In genomic region chr10:119211176-119211575, GRCh38 we compare ENCODE assay signal across 10 cellular contexts. TPM values are rescaled to one million over a fixed set of nuclear protein-coding genes. Genes with fewer than 3 reads are reported as not detected.
A peak's percentile ranks its signal among the peaks of the same experiment; 100 is the strongest.
DNase-seq lines count a peak whose midpoint lies in the region; ATAC-seq and TF ChIP-seq lines count a peak whose summit lies in the region.
"Had no signal": no experiment of that assay in that cellular context is flagged by ENCODE, and none has a peak within 500 bp of the region (broad histone marks: within the 10 kb centered on the region; RNA-seq: fewer than 3 reads in every experiment).

No MANE protein-coding gene starts in this region.

- H3K4me3 ChIP-seq in esophagus squamous epithelium (peak overlapping the region in 1 of 4 donors; percentile 3), psoas muscle (no peak overlapping the region), lower leg skin (ENCODE audit: low read depth, poor library complexity, severe bottlenecking) (no peak overlapping the region)

- H3K27ac Mint-ChIP-seq in T-helper 2 cell treated with Interferon-gamma antibody and Interleukin-4, amounts not matched to agents 5 μg/mL and 100 μg/mL, for 36 hours, result peak overlapping the region; percentile 96

- 64 to 67% methylated on average over 3 of the region's 3 CpGs for WGBS in esophagus squamous epithelium, 2 donors
- 79 to 86% (median 81%) methylated on average over 3 of the region's 3 CpGs for WGBS in psoas muscle, 3 donors
- WGBS in lower leg skin, 2 donors, result 77 to 85% methylated on average over 3 of the region's 3 CpGs

- H3K27ac ChIP-seq in esophagus squamous epithelium (peak overlapping the region; percentile 43 to 99 (median 89)), psoas muscle (peak overlapping the region; percentile 31), foreskin keratinocyte (no peak overlapping the region)

- H3K36me3 ChIP-seq in esophagus squamous epithelium (no peaks in the 10 kb centered on the region), psoas muscle (ENCODE audit: insufficient read depth in 1 of 2, low read depth in 1 of 2) (no peaks in the 10 kb centered on the region)

- ATAC-seq in psoas muscle (no peak), GM18511 (IDR thresholded peaks at IDR 0.05; ENCODE audit: unreplicated experiment) (no peak), GM21360 (IDR thresholded peaks at IDR 0.05; ENCODE audit: unreplicated experiment) (no peak), foreskin keratinocyte (no peak)

- no peak for TF ChIP-seq CTCF in esophagus squamous epithelium (IDR thresholded peaks at IDR 0.05)
- TF ChIP-seq CTCF in psoas muscle (IDR thresholded peaks at IDR 0.05), result no peak
- no peak for TF ChIP-seq CTCF in lower leg skin (IDR thresholded peaks at IDR 0.05)
- no peak for TF ChIP-seq CTCF in foreskin keratinocyte (conservative IDR thresholded peaks at IDR 0.05)

- H3K4me1 ChIP-seq in esophagus squamous epithelium, result peaks cover 9 to 85% (median 19%) of the 10 kb centered on the region in 3 donors
- H3K4me1 ChIP-seq in psoas muscle, result no peaks in the 10 kb centered on the region
- H3K4me1 ChIP-seq in foreskin keratinocyte, result peaks cover 22% of the 10 kb centered on the region

- peaks cover 20% of the 10 kb centered on the region for H3K36me3 Mint-ChIP-seq in T-helper 2 cell treated with Interferon-gamma antibody and Interleukin-4, amounts not matched to agents 5 μg/mL and 100 μg/mL, for 36 hours (ENCODE audit: low read depth)

- DNase-seq in EH (ENCODE audit: low read depth), result peak; percentile 94
- no peak for DNase-seq in T-helper 2 cell treated with Interferon-gamma antibody and Interleukin-4, amounts not matched to agents 5 μg/mL and 100 μg/mL, for 36 hours (ENCODE audit: low spot score)
- DNase-seq in esophagus squamous epithelium (lab: John Stamatoyannopoulos, UW), result no peak
- no peak for DNase-seq in psoas muscle
- DNase-seq in lower leg skin (ENCODE audit: low spot score in 2 of 2), result no peak
- no peak for DNase-seq in foreskin keratinocyte
- DNase-seq: H7, head of caudate nucleus had no signal

- H3K27me3 ChIP-seq in esophagus squamous epithelium (no peaks in the 10 kb centered on the region), psoas muscle (ENCODE audit: insufficient read depth in 3 of 3, low read length in 2 of 3) (no peaks in the 10 kb centered on the region), foreskin keratinocyte (no peaks in the 10 kb centered on the region)

- H3K27me3 Mint-ChIP-seq in T-helper 2 cell treated with Interferon-gamma antibody and Interleukin-4, amounts not matched to agents 5 μg/mL and 100 μg/mL, for 36 hours (ENCODE audit: low read depth), result no peaks in the 10 kb centered on the region

- intact Hi-C loops in esophagus squamous epithelium (cut with DNase I), result loop anchor here (10.0 kb wide), 1 partner anchor 94 kb away; no protein-coding TSS in a partner anchor
- intact Hi-C loops in psoas muscle (cut with DNase I), result loop anchor here in 1 of 2 donors (5.0 kb wide), 1 partner anchor 36 kb away; no protein-coding TSS in a partner anchor
- intact Hi-C loops in lower leg skin (cut with DNase I; ENCODE audit: low total_unique reads), result no loop called here

- H3K9me3 ChIP-seq in esophagus squamous epithelium (no peaks in the 10 kb centered on the region), psoas muscle (no peaks in the 10 kb centered on the region)

- peaks cover 61% of the 10 kb centered on the region for H3K4me1 Mint-ChIP-seq in T-helper 2 cell treated with Interferon-gamma antibody and Interleukin-4, amounts not matched to agents 5 μg/mL and 100 μg/mL, for 36 hours (ENCODE audit: low read depth)

- H3K9me3 Mint-ChIP-seq in T-helper 2 cell treated with Interferon-gamma antibody and Interleukin-4, amounts not matched to agents 5 μg/mL and 100 μg/mL, for 36 hours, result no peaks in the 10 kb centered on the region

- TF ChIP-seq POLR2A in esophagus squamous epithelium (IDR thresholded peaks at IDR 0.05) (no peak), lower leg skin (IDR thresholded peaks at IDR 0.05) (no peak)

- H3K4me3 Mint-ChIP-seq in T-helper 2 cell treated with Interferon-gamma antibody and Interleukin-4, amounts not matched to agents 5 μg/mL and 100 μg/mL, for 36 hours, result peak overlapping the region; percentile 86

RNA-seq across cellular contexts. Expression of gene GRK5, which starts 3.8 kb away (rescaled TPM):
- 10 to 100 TPM in 1 of 4 donors, 1 to 10 TPM in 3; 2.4 to 18.9 (median 6.3) TPM for total RNA-seq in esophagus squamous epithelium
- total RNA-seq in psoas muscle, result 10 to 100 TPM in 2 of 4 donors, 1 to 10 TPM in 2; 8.0 to 15.5 (median 10.1) TPM
- 1 to 10 TPM; 7.0 to 7.7 (median 7.3) TPM for polyA plus RNA-seq in psoas muscle
- 10 to 100 TPM in 2 of 4 donors, 1 to 10 TPM in 2; 5.4 to 13.0 (median 10.6) TPM for total RNA-seq in lower leg skin
- 14.8 and 16.8 TPM in 2 replicates for total RNA-seq in foreskin keratinocyte
- polyA plus RNA-seq in foreskin keratinocyte, result 10.4 and 11.5 TPM in 2 replicates

RNA-seq across cellular contexts. Expression of gene PRDX3, which starts 32.6 kb away (rescaled TPM):
- total RNA-seq in esophagus squamous epithelium, result 100 to 1,000 TPM in 3 of 4 donors, 10 to 100 TPM in 1; 42.9 to 183 (median 119) TPM
- total RNA-seq in psoas muscle, result 100 to 1,000 TPM; 186 to 212 (median 201) TPM
- 100 to 1,000 TPM; 182 to 331 (median 204) TPM for polyA plus RNA-seq in psoas muscle
- total RNA-seq in lower leg skin, result 10 to 100 TPM; 35.7 to 70.7 (median 57.3) TPM
- 166 and 183 TPM in 2 replicates for total RNA-seq in foreskin keratinocyte
- 142 and 187 TPM in 2 replicates for polyA plus RNA-seq in foreskin keratinocyte

RNA-seq across cellular contexts. Expression of gene SFXN4, which starts 45.7 kb away (rescaled TPM):
- total RNA-seq in esophagus squamous epithelium (100 to 1,000 TPM in 1 of 4 donors, 10 to 100 TPM in 3; 13.8 to 120 (median 24.4) TPM), psoas muscle (10 to 100 TPM; 37.1 to 48.9 (median 43.9) TPM), lower leg skin (10 to 100 TPM in 3 of 4 donors, 1 to 10 TPM in 1; 9.1 to 22.7 (median 16.0) TPM), foreskin keratinocyte (29.4 and 36.2 TPM in 2 replicates)
- polyA plus RNA-seq in psoas muscle (10 to 100 TPM; 49.0 to 67.2 (median 65.7) TPM), foreskin keratinocyte (28.4 and 40.1 TPM in 2 replicates)
